Comparison of ENCODE assay signal across 17 cellular contexts in the genomic region with DNA sequence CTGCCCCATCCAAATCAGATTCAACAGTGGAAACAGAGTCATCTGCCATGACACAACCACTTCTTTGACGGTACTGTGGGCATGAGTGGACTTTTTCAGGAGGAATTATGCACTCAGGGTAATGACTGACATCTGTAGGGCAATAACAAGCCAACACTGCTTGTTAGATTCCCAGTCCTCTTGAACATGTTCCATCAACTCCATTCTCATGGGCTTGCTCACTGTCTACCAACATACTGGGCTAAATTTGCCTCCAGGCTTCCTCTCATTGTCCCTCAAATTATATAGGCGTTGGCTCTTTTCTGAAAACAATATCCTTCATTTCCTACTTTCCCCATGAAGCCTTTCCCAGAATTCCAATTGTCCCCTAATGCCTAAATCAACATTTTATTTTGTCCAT. TPM values are rescaled to one million over a fixed set of nuclear protein-coding genes. Genes with fewer than 3 reads are reported as not detected.
A peak's percentile ranks its signal among the peaks of the same experiment; 100 is the strongest.
DNase-seq lines count a peak whose midpoint lies in the region; ATAC-seq, FAIRE-seq and TF ChIP-seq lines count a peak whose summit lies in the region.
"Had no signal": no experiment of that assay in that cellular context is flagged by ENCODE, and none has a peak within 500 bp of the region (broad histone marks: within the 10 kb centered on the region; RNA-seq: fewer than 3 reads in every experiment).

No MANE protein-coding gene starts in this region.

- FAIRE-seq in keratinocyte (lab: Jason Lieb, UNC): peak; percentile 84
- FAIRE-seq: A204.1, GM12891, GM18507, HTR-8/SVneo had no signal

- WGBS in heart right ventricle, 2 donors: 66 to 67% methylated on average over 2 of the region's 2 CpGs
- WGBS in body of pancreas, 2 donors: 64 to 69% methylated on average over 2 of the region's 2 CpGs
- WGBS in gastroesophageal sphincter (ENCODE audit: low coverage in 1 of 2), 2 donors: 56 to 71% methylated on average over 2 of the region's 2 CpGs
- WGBS in ovary, 3 donors: 88 to 91% (median 89%) methylated on average over 2 of the region's 2 CpGs

- no peak for TF ChIP-seq POLR2A in body of pancreas (IDR thresholded peaks at IDR 0.05)
- no peak for TF ChIP-seq POLR2A in gastroesophageal sphincter (IDR thresholded peaks at IDR 0.05)
- TF ChIP-seq POLR2A in ovary (IDR thresholded peaks at IDR 0.05): no peak

- H3K9me3 ChIP-seq in heart right ventricle (no peaks in the 10 kb centered on the region), body of pancreas (no peaks in the 10 kb centered on the region), keratinocyte (ENCODE audit: control insufficient read depth, low read depth, low read length) (no peaks in the 10 kb centered on the region), gastroesophageal sphincter (no peaks in the 10 kb centered on the region), ovary (no peaks in the 10 kb centered on the region)

- H3K79me2 ChIP-seq in keratinocyte (ENCODE audit: control insufficient read depth, insufficient read depth, low read length): no peaks in the 10 kb centered on the region

- no peak for TF ChIP-seq CTCF in heart right ventricle (IDR thresholded peaks at IDR 0.05)
- TF ChIP-seq CTCF in body of pancreas (IDR thresholded peaks at IDR 0.05): no peak
- no peak for TF ChIP-seq CTCF in keratinocyte (optimal IDR thresholded peaks at IDR 0.05 in 1 of 3, IDR thresholded peaks at IDR 0.05 in 1 of 3, conservative IDR thresholded peaks at IDR 0.05 in 1 of 3; ENCODE audit: extremely low read depth in 1 of 3, insufficient read depth in 2 of 3, low read length in 3 of 3)
- no peak for TF ChIP-seq CTCF in gastroesophageal sphincter (IDR thresholded peaks at IDR 0.05)
- no peak for TF ChIP-seq CTCF in ovary (IDR thresholded peaks at IDR 0.05)

- DNase-seq in heart right ventricle (no peak), cardiac septum (ENCODE audit: low spot score) (no peak), body of pancreas (no peak), keratinocyte (ENCODE audit: low read depth, low spot score) (no peak), ovary (no peak), SIG-M5 (lab: John Stamatoyannopoulos, UW) (no peak)
- DNase-seq: GF-D8, GOT3, Kasumi-1, NCI-H2029 treated with DMSO at 0.1 percent for 48 hours, NCI-H524 had no signal

- peak overlapping the region; percentile 51 for H2AFZ ChIP-seq in keratinocyte (ENCODE audit: control insufficient read depth, low read length)

- TF ChIP-seq EP300 in gastroesophageal sphincter (IDR thresholded peaks at IDR 0.05) (no peak), ovary (IDR thresholded peaks at IDR 0.05) (no peak)

- no peak overlapping the region for H3K9ac ChIP-seq in keratinocyte (ENCODE audit: control insufficient read depth, extremely low read depth, insufficient read depth, low read length)

- no peaks in the 10 kb centered on the region for H4K20me1 ChIP-seq in keratinocyte (ENCODE audit: control insufficient read depth, extremely low read depth, insufficient read depth, low read length)

- peaks cover 0 to 41% (median 23%) of the 10 kb centered on the region in 9 donors for H3K4me1 ChIP-seq in heart right ventricle
- peaks cover 56% of the 10 kb centered on the region for H3K4me1 ChIP-seq in body of pancreas
- H3K4me1 ChIP-seq in keratinocyte (ENCODE audit: control insufficient read depth, extremely low read depth, insufficient read depth, low read length): peaks cover 65% of the 10 kb centered on the region
- H3K4me1 ChIP-seq in gastroesophageal sphincter: no peaks in the 10 kb centered on the region
- peaks cover 2% of the 10 kb centered on the region for H3K4me1 ChIP-seq in ovary (ENCODE audit: insufficient read depth)

- no peaks in the 10 kb centered on the region for H3K9me1 ChIP-seq in keratinocyte (ENCODE audit: control insufficient read depth, extremely low read depth, insufficient read depth, low read length)

- H3K36me3 ChIP-seq in heart right ventricle: no peaks in the 10 kb centered on the region
- H3K36me3 ChIP-seq in body of pancreas (replicated peaks in 1 of 2; ENCODE audit: insufficient read depth in 1 of 2, low read depth in 2 of 2): no peaks in the 10 kb centered on the region
- no peaks in the 10 kb centered on the region for H3K36me3 ChIP-seq in keratinocyte (ENCODE audit: control insufficient read depth in 2 of 2, extremely low read depth in 1 of 2, insufficient read depth in 2 of 2, low read length in 2 of 2)
- H3K36me3 ChIP-seq in gastroesophageal sphincter: no peaks in the 10 kb centered on the region
- H3K36me3 ChIP-seq in ovary: no peaks in the 10 kb centered on the region

- ATAC-seq in heart right ventricle: peak in 5 of 8 donors; percentile 29 to 63 (median 57)
- no peak for ATAC-seq in body of pancreas
- ATAC-seq in gastroesophageal sphincter: no peak

- H3K4me2 ChIP-seq in keratinocyte (ENCODE audit: control insufficient read depth, extremely low read depth, insufficient read depth, low read depth, low read length): peak overlapping the region; percentile 27

- H3K27ac ChIP-seq in heart right ventricle: peak overlapping the region in 9 of 10 donors; percentile 9 to 75 (median 65)
- H3K27ac ChIP-seq in body of pancreas: peak overlapping the region; percentile 27 to 76 (median 74)
- peak overlapping the region; percentile 75 for H3K27ac ChIP-seq in keratinocyte (ENCODE audit: control insufficient read depth, insufficient read depth, low read length)
- H3K27ac ChIP-seq in gastroesophageal sphincter: peak overlapping the region in 1 of 4 donors; percentile 3
- H3K27ac ChIP-seq in ovary: no peak overlapping the region
- H3K27ac ChIP-seq: HL-60 had no signal

- intact Hi-C loops in heart right ventricle (cut with DNase I): no loop called here
- intact Hi-C loops in cardiac septum (cut with DNase I): loop anchor here (2.0 kb wide), 1 partner anchor 59 kb away; no protein-coding TSS in a partner anchor
- intact Hi-C loops in body of pancreas (cut with DNase I): no loop called here
- intact Hi-C loops in ovary (cut with DNase I): no loop called here

- H3K4me3 ChIP-seq in heart right ventricle: no peak overlapping the region
- H3K4me3 ChIP-seq in body of pancreas: no peak overlapping the region
- H3K4me3 ChIP-seq in keratinocyte (ENCODE audit: control insufficient read depth in 2 of 3, extremely low read depth in 1 of 3, insufficient read depth in 2 of 3, low read depth in 1 of 3, low read length in 3 of 3): no peak overlapping the region
- H3K4me3 ChIP-seq in gastroesophageal sphincter: no peak overlapping the region
- H3K4me3 ChIP-seq in ovary: no peak overlapping the region

- dilution Hi-C loops in keratinocyte (cut with MboI; ENCODE audit: extremely low pct_ligation_motif_present, low sequenced_read_pairs): loop anchor here (25.0 kb wide), 1 partner anchor 91 kb away; no protein-coding TSS in a partner anchor

- H3K27me3 ChIP-seq in heart right ventricle: peaks cover 0 to 10% (median 0%) of the 10 kb centered on the region in 7 donors
- H3K27me3 ChIP-seq in body of pancreas: no peaks in the 10 kb centered on the region
- no peaks in the 10 kb centered on the region for H3K27me3 ChIP-seq in keratinocyte (ENCODE audit: control insufficient read depth, extremely low read depth, insufficient read depth, low read length)
- no peaks in the 10 kb centered on the region for H3K27me3 ChIP-seq in gastroesophageal sphincter
- no peaks in the 10 kb centered on the region for H3K27me3 ChIP-seq in ovary

RNA-seq across cellular contexts. Expression of a gene that starts 43.1 kb away (rescaled TPM):
- total RNA-seq in heart right ventricle (1 to 10 TPM; 1.2 to 2.1 (median 1.6) TPM), cardiac septum (1.3 TPM), body of pancreas (1 to 10 TPM; 5.9 to 6.2 TPM), gastroesophageal sphincter (1 to 10 TPM in 1 of 4 donors, under 1 TPM in 3; 0.47 to 1.3 (median 0.84) TPM), ovary (1 to 10 TPM; 1.8 to 6.9 (median 4.1) TPM)
- polyA plus RNA-seq in heart right ventricle (under 1 TPM; 0.37 to 0.45 TPM), keratinocyte (7.7 to 12.4 TPM (median 10.0 TPM) in 3 replicates), ovary (1 to 10 TPM; 1.1 to 3.6 TPM)
- 11.8 TPM for polyA plus RNA-seq in keratinocyte (2011; ENCODE audit: low read depth)
- 8.0 and 13.6 TPM in 2 replicates for polyA plus RNA-seq in keratinocyte (2011; cell fraction: cytosol; rRNA removed)
- polyA plus RNA-seq in keratinocyte (2011; cell fraction: nucleus; rRNA removed): 9.9 and 10.6 TPM in 2 replicates
- polyA plus RNA-seq in keratinocyte (2012; ENCODE audit: low replicate concordance): 5.4 and 11.3 TPM in 2 replicates
- polyA minus RNA-seq in keratinocyte: 2.6 to 15.3 TPM (median 7.9 TPM) in 3 replicates
- 10.6 TPM for polyA minus RNA-seq in keratinocyte (2011; cell fraction: cytosol; rRNA and poly(A)+ RNA removed)
- polyA minus RNA-seq in keratinocyte (2011; cell fraction: nucleus; rRNA and poly(A)+ RNA removed): 7.1 and 13.3 TPM in 2 replicates

Comparison
In these comparisons a context has a peak if more than half of its experiments do, and no peak if none do; other contexts are left out.
1. ATAC-seq: peak in heart right ventricle (5 of 8); none in body of pancreas (single experiment) and gastroesophageal sphincter (single experiment).
2. H3K27ac ChIP-seq: peak in heart right ventricle (9 of 10), body of pancreas (4 of 4) and keratinocyte (single experiment); none in ovary (0 of 2).